In the genomic region with DNA sequence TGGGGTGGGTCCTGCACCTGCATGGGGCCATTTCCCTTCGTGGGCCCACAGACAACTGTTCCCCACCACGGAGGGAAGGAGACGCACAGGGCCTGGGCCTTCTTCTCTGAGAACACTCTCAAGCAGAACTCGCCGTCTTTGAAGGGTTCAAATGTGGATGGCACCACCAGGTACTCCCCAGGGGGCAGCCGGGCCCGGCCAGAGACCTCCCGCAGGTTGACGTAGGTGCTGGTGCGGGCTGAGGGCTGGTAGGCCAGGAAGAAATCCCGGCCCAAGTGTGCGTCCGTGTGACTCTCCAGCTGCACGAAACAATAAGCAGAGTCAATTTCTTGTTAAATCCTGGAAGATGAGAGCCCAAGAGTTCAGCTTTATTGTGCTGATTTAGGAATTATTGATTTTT, we compare ENCODE assay signal across 30 cellular contexts. TPM values are rescaled to one million over a fixed set of nuclear protein-coding genes. Genes with fewer than 3 reads are reported as not detected.
"Had no signal": no experiment of that assay in that cellular context is flagged by ENCODE, and none has a peak within 500 bp of the region (broad histone marks: within the 10 kb centered on the region; RNA-seq: fewer than 3 reads in every experiment).

No MANE protein-coding gene starts in this region.

- H3K27me3 ChIP-seq: stomach, suprapubic skin, testis, thyroid gland, tibial artery, tibial nerve, transverse colon, upper lobe of left lung, upper lobe of right lung, uterus, vagina had no signal

- H3K27me3 Mint-ChIP-seq: stimulated activated memory B cell treated with anti-CD40 and anti-IgM and Interleukin-4, amounts not matched to agents 10 μg/mL and 1 μg/mL and 100 μg/mL, for 72 hours; stimulated activated naive B cell treated with anti-CD40 and anti-IgM and Interleukin-4, amounts not matched to agents 10 μg/mL and 1 μg/mL and 100 μg/mL, for 72 hours; stimulated activated naive CD8-positive, alpha-beta T cell treated with anti-CD3 and anti-CD28 coated beads, Interleukin-15, amount 100 ng/mL, for 72 hours; stimulated activated naive CD8-positive, alpha-beta T cell treated with anti-CD3 and anti-CD28 coated beads, Interleukin-15, Interleukin-2, amounts not matched to agents 100 ng/mL and 50 ng/mL, for 24 hours; type B pancreatic cell had no signal

- H3K4me1 ChIP-seq: stomach, suprapubic skin, testis, thyroid gland, tibial artery, tibial nerve, transverse colon, upper lobe of left lung, upper lobe of right lung, uterus, vagina had no signal

- H3K4me3 ChIP-seq: stomach, suprapubic skin, testis, thoracic aorta, thyroid gland, tibial artery, tibial nerve, transverse colon, upper lobe of left lung, upper lobe of right lung, uterus, vagina had no signal

- H3K36me3 Mint-ChIP-seq: stimulated activated effector memory CD8-positive, alpha-beta T cell treated with anti-CD3 and anti-CD28 coated beads, Interleukin-12 subunit alpha, Interleukin-12 subunit beta, amount 100 ng/mL, for 72 hours; stimulated activated memory B cell treated with anti-CD40 and anti-IgM and Interleukin-4, amounts not matched to agents 10 μg/mL and 1 μg/mL and 100 μg/mL, for 72 hours; stimulated activated naive B cell treated with anti-CD40 and anti-IgM and Interleukin-4, amounts not matched to agents 10 μg/mL and 1 μg/mL and 100 μg/mL, for 72 hours; type B pancreatic cell had no signal

- H3K9me3 ChIP-seq: stomach, suprapubic skin, testis, thoracic aorta, thyroid gland, tibial artery, tibial nerve, transverse colon, upper lobe of left lung, upper lobe of right lung, uterus, vagina had no signal

- H3K9me3 Mint-ChIP-seq: stimulated activated effector memory CD8-positive, alpha-beta T cell treated with anti-CD3 and anti-CD28 coated beads, Interleukin-12 subunit alpha, Interleukin-12 subunit beta, amount 100 ng/mL, for 72 hours; stimulated activated memory B cell treated with anti-CD40 and anti-IgM and Interleukin-4, amounts not matched to agents 10 μg/mL and 1 μg/mL and 100 μg/mL, for 72 hours; stimulated activated naive CD8-positive, alpha-beta T cell treated with anti-CD3 and anti-CD28 coated beads, Interleukin-15, amount 100 ng/mL, for 72 hours; stimulated activated naive CD8-positive, alpha-beta T cell treated with anti-CD3 and anti-CD28 coated beads, Interleukin-15, Interleukin-2, amounts not matched to agents 100 ng/mL and 50 ng/mL, for 24 hours had no signal

- H3K27ac Mint-ChIP-seq: stimulated activated effector memory CD8-positive, alpha-beta T cell treated with anti-CD3 and anti-CD28 coated beads, Interleukin-12 subunit alpha, Interleukin-12 subunit beta, amount 100 ng/mL, for 72 hours; stimulated activated memory B cell treated with anti-CD40 and anti-IgM and Interleukin-4, amounts not matched to agents 10 μg/mL and 1 μg/mL and 100 μg/mL, for 72 hours; stimulated activated naive B cell treated with anti-CD40 and anti-IgM and Interleukin-4, amounts not matched to agents 10 μg/mL and 1 μg/mL and 100 μg/mL, for 72 hours; stimulated activated naive CD8-positive, alpha-beta T cell treated with anti-CD3 and anti-CD28 coated beads, Interleukin-15, Interleukin-2, amounts not matched to agents 100 ng/mL and 50 ng/mL, for 24 hours; type B pancreatic cell had no signal

- H3K36me3 ChIP-seq: suprapubic skin, thoracic aorta, thyroid gland, tibial artery, tibial nerve, transverse colon, upper lobe of right lung, uterus, vagina had no signal

- H3K4me3 Mint-ChIP-seq: stimulated activated effector memory CD8-positive, alpha-beta T cell treated with anti-CD3 and anti-CD28 coated beads, Interleukin-12 subunit alpha, Interleukin-12 subunit beta, amount 100 ng/mL, for 72 hours; stimulated activated memory B cell treated with anti-CD40 and anti-IgM and Interleukin-4, amounts not matched to agents 10 μg/mL and 1 μg/mL and 100 μg/mL, for 72 hours; stimulated activated naive B cell treated with anti-CD40 and anti-IgM and Interleukin-4, amounts not matched to agents 10 μg/mL and 1 μg/mL and 100 μg/mL, for 72 hours; stimulated activated naive CD8-positive, alpha-beta T cell treated with anti-CD3 and anti-CD28 coated beads, Interleukin-15, amount 100 ng/mL, for 72 hours; stimulated activated naive CD8-positive, alpha-beta T cell treated with anti-CD3 and anti-CD28 coated beads, Interleukin-15, Interleukin-2, amounts not matched to agents 100 ng/mL and 50 ng/mL, for 24 hours; type B pancreatic cell had no signal

- H3K4me1 Mint-ChIP-seq: stimulated activated effector memory CD8-positive, alpha-beta T cell treated with anti-CD3 and anti-CD28 coated beads, Interleukin-12 subunit alpha, Interleukin-12 subunit beta, amount 100 ng/mL, for 72 hours; stimulated activated memory B cell treated with anti-CD40 and anti-IgM and Interleukin-4, amounts not matched to agents 10 μg/mL and 1 μg/mL and 100 μg/mL, for 72 hours; stimulated activated naive B cell treated with anti-CD40 and anti-IgM and Interleukin-4, amounts not matched to agents 10 μg/mL and 1 μg/mL and 100 μg/mL, for 72 hours; stimulated activated naive CD8-positive, alpha-beta T cell treated with anti-CD3 and anti-CD28 coated beads, Interleukin-15, amount 100 ng/mL, for 72 hours had no signal

- H3K27ac ChIP-seq: stomach, suprapubic skin, testis, thoracic aorta, thyroid gland, tibial artery, tibial nerve, transverse colon, upper lobe of left lung, upper lobe of right lung, uterus, vagina had no signal

- DNase-seq: stimulated activated CD4-positive, alpha-beta T cell treated with anti-CD3 and anti-CD28 coated beads, Interleukin-2, amount 100 ng/mL, for 48 hours; stimulated activated CD4-positive, alpha-beta T cell treated with anti-CD3 and anti-CD28 coated beads, Interleukin-4, amount 100 ng/mL, for 1 hour; stimulated activated CD4-positive, alpha-beta T cell treated with anti-CD3 and anti-CD28 coated beads, Interleukin-4, amount 100 ng/mL, for 24 hours; stimulated activated CD4-positive, alpha-beta T cell treated with anti-CD3 and anti-CD28 coated beads, Interleukin-4, amount 100 ng/mL, for 4 hours; stimulated activated CD8-positive, alpha-beta memory T cell treated with anti-CD3 and anti-CD28 coated beads, Interleukin-4, amount 100 ng/mL, for 48 hours; stimulated activated naive B cell treated with anti-CD40 and anti-IgM and Interleukin-4, amounts not matched to agents 10 μg/mL and 1 μg/mL and 100 μg/mL, for 72 hours; stimulated activated naive CD4-positive, alpha-beta T cell; stimulated activated naive CD4-positive, alpha-beta T cell treated with Interleukin-2 at 50 U/mL for 16 hours; stimulated activated naive CD8-positive, alpha-beta T cell treated with anti-CD3 and anti-CD28 coated beads, Interleukin-15, amount 100 ng/mL, for 72 hours; stimulated activated naive CD8-positive, alpha-beta T cell treated with anti-CD3 and anti-CD28 coated beads, Interleukin-15, Interleukin-2, amounts not matched to agents 100 U/mL and 50 U/mL, for 24 hours; stomach; substantia nigra; testis; thyroid gland; transverse colon; trophoblast cell; upper lobe of right lung; uterus had no signal

- ATAC-seq: stimulated activated effector memory CD8-positive, alpha-beta T cell treated with anti-CD3 and anti-CD28 coated beads, Interleukin-12 subunit alpha, Interleukin-12 subunit beta, amount 100 ng/mL, for 72 hours; stimulated activated memory B cell treated with anti-CD40 and anti-IgM and Interleukin-4, amounts not matched to agents 10 μg/mL and 1 μg/mL and 100 μg/mL, for 72 hours; stimulated activated naive B cell treated with anti-CD40 and anti-IgM and Interleukin-4, amounts not matched to agents 10 μg/mL and 1 μg/mL and 100 μg/mL, for 72 hours; stimulated activated naive CD8-positive, alpha-beta T cell treated with anti-CD3 and anti-CD28 coated beads, Interleukin-15, amount 100 ng/mL, for 72 hours; stimulated activated naive CD8-positive, alpha-beta T cell treated with anti-CD3 and anti-CD28 coated beads, Interleukin-15, Interleukin-2, amounts not matched to agents 100 U/mL and 50 U/mL, for 24 hours; upper lobe of right lung had no signal

RNA-seq across cellular contexts. Expression of a gene that starts 56.4 kb away (rescaled TPM):
- total RNA-seq: subcutaneous adipose tissue, temporal lobe, tibial nerve had no signal
